22 cellular contexts compared by ENCODE assay signal in the genomic region with DNA sequence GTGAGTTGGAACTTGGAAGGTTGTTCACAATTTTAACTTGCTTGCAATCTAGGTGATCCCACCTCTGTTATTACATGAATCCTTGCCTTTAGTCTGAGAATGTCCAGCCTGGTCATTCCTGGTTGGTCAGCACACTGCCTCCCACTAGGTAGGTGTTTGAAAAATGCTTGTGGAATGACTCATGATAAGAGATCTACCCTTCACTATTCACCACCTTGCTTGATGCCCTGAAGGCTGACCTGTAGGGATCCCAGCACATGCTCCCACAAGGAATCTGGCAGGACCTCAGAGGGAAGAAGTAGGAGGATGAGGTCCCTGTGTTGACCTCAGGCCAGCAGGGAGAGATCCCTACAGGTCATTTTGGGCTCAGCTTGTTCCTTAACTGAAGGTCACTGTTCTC. TPM values are rescaled to one million over a fixed set of nuclear protein-coding genes. Genes with fewer than 3 reads are reported as not detected.
DNase-seq lines count a peak whose midpoint lies in the region; ATAC-seq, FAIRE-seq and TF ChIP-seq lines count a peak whose summit lies in the region.
"Had no signal": no experiment of that assay in that cellular context is flagged by ENCODE, and none has a peak within 500 bp of the region (broad histone marks: within the 10 kb centered on the region; RNA-seq: fewer than 3 reads in every experiment).

No MANE protein-coding gene starts in this region.

- no peaks in the 10 kb centered on the region for H3K27me3 ChIP-seq in heart left ventricle
- H3K27me3 ChIP-seq in right atrium auricular region = no peaks in the 10 kb centered on the region

- no peak overlapping the region for H3K4me3 ChIP-seq in heart left ventricle
- H3K4me3 ChIP-seq in right atrium auricular region = no peak overlapping the region

- no peaks in the 10 kb centered on the region for H3K36me3 ChIP-seq in heart left ventricle
- H3K36me3 ChIP-seq in right atrium auricular region = no peaks in the 10 kb centered on the region

- ATAC-seq in heart left ventricle = no peak
- no peak for ATAC-seq in HG03280 (IDR thresholded peaks at IDR 0.05; ENCODE audit: unreplicated experiment)

- H3K27ac ChIP-seq in heart left ventricle = peak overlapping the region in 7 of 12 donors; percentile 3 to 66 (median 46)
- no peak overlapping the region for H3K27ac ChIP-seq in right atrium auricular region
- H3K27ac ChIP-seq: HL-60, KMS-11 had no signal

- no peak for FAIRE-seq in RCC 7860 (lab: Jason Lieb, UNC)
- FAIRE-seq: H54 had no signal

- intact Hi-C loops in heart left ventricle (cut with DNase I) = no loop called here

- no peak for TF ChIP-seq POLR2A in heart left ventricle (IDR thresholded peaks at IDR 0.05)

- no peaks in the 10 kb centered on the region for H3K9me3 ChIP-seq in heart left ventricle
- H3K9me3 ChIP-seq in right atrium auricular region = no peaks in the 10 kb centered on the region

- TF ChIP-seq CTCF in heart left ventricle (IDR thresholded peaks at IDR 0.05) (no peak), right atrium auricular region (IDR thresholded peaks at IDR 0.05) (no peak)

- H3K4me1 ChIP-seq in heart left ventricle = peaks cover 0 to 21% (median 9%) of the 10 kb centered on the region in 12 donors
- no peaks in the 10 kb centered on the region for H3K4me1 ChIP-seq in right atrium auricular region

- DNase-seq in heart left ventricle (no peak), right atrium auricular region (ENCODE audit: low spot score) (no peak), RCC 7860 (ENCODE audit: low spot score) (peak; percentile 22), iPS-NIHi11 (ENCODE audit: low spot score) (peak; percentile 14), renal cortical epithelial cell (ENCODE audit: low read depth) (peak; percentile 70), HCEC 1CT (no peak)
- DNase-seq in activated naive CD4-positive, alpha-beta T cell (lab: John Stamatoyannopoulos, UW) = no peak
- DNase-seq: 8988T; DMS 273 treated with DMSO at 0.1 percent for 48 hours; DND-41; GDM1; NCI-H1048; NCI-H1436; NCI-H1930; NCI-H526 treated with DMSO at 0.1 percent for 48 hours; NK-92 treated with Interleukin-12 subunit alpha and Interleukin-12 subunit beta, amount 100 ng/mL, for 24 hours; RPMI8226; SIG-M5 had no signal

RNA-seq across cellular contexts. Expression of a gene that starts 30.2 kb away (rescaled TPM):
- total RNA-seq in heart left ventricle (10 to 100 TPM in 5 of 9 donors, 1 to 10 TPM in 4; 8.0 to 16.5 (median 10.0) TPM), right atrium auricular region (10 to 100 TPM in 1 of 2 donors, 1 to 10 TPM in 1; 7.5 to 10.1 TPM), renal cortical epithelial cell (13.2 and 16.5 TPM in 2 replicates)
- 1 to 10 TPM; 6.7 to 8.8 TPM for polyA plus RNA-seq in heart left ventricle

RNA-seq across cellular contexts. Expression of a gene that starts 58.5 kb away (rescaled TPM):
- total RNA-seq in heart left ventricle = 1 to 10 TPM in 7 of 9 donors, under 1 TPM in 2; 0.67 to 6.0 (median 1.6) TPM
- 1 to 10 TPM in 1 of 2 donors, under 1 TPM in 1; 0.38 to 1.6 TPM for polyA plus RNA-seq in heart left ventricle
- total RNA-seq in right atrium auricular region = 1 to 10 TPM; 1.4 to 1.7 TPM
- total RNA-seq in renal cortical epithelial cell = 3.7 and 14.9 TPM in 2 replicates

Comparison
In these comparisons a context has a peak if more than half of its experiments do, and no peak if none do; other contexts are left out.
1. H3K27ac ChIP-seq: peak in heart left ventricle (7 of 12); none in right atrium auricular region (0 of 2).
2. DNase-seq: peak in RCC 7860 (single experiment), iPS-NIHi11 (single experiment) and renal cortical epithelial cell (single experiment); none in heart left ventricle (0 of 5), right atrium auricular region (single experiment), HCEC 1CT (single experiment) and activated naive CD4-positive, alpha-beta T cell (0 of 4).